ENCODE assay signal across 20 cellular contexts in the genomic region with DNA sequence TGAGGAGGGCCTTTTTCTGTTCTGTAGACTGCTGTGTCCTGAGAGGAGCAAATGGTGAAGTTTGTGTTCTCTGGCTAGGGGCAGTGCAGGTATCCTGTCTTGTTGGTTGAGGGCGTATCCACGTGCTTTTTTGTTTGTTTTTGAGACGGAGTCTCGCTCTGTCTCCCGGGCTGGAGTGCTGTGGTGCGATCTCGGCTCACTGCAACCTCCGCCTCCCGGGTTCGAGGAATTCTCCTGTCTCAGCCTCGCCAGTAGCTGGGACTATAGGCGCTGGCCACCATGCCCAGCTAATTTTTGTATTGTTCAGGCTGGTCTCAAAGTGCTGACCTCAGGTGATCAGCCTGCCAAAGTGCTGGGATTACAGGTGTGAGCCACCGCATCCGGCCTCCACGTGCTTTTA. TPM values are rescaled to one million over a fixed set of nuclear protein-coding genes. Genes with fewer than 3 reads are reported as not detected.
DNase-seq lines count a peak whose midpoint lies in the region; ATAC-seq, FAIRE-seq and TF ChIP-seq lines count a peak whose summit lies in the region.
"Had no signal": no experiment of that assay in that cellular context is flagged by ENCODE, and none has a peak within 500 bp of the region (broad histone marks: within the 10 kb centered on the region; RNA-seq: fewer than 3 reads in every experiment).

No MANE protein-coding gene starts in this region.

- H3K4me1 ChIP-seq in K562 (replicated peaks in 1 of 2; ENCODE audit: control insufficient read depth in 2 of 2, insufficient read depth in 2 of 2, low read length in 2 of 2) (peaks cover 0 to 11% of the 10 kb centered on the region in 2 experiments; a peak in 2 of 5 replicates), HepG2 (ENCODE audit: insufficient read depth, low read length) (peaks cover 31% of the 10 kb centered on the region)

- BruUV-seq in K562 (replicated peaks; lab: Mats Ljungman, UMichigan) (no TSS peak), HepG2 (replicated peaks; lab: Mats Ljungman, UMichigan) (no TSS peak)

- TF ChIP-seq EP300 in K562 (IDR thresholded peaks at IDR 0.05; ENCODE audit: low read length) (no peak), HepG2 (IDR thresholded peaks at IDR 0.05; ENCODE audit: low read depth in 2 of 2, low read length in 2 of 2) (no peak), HepG2 (CRISPR knock-in tag; IDR thresholded peaks at IDR 0.05; ENCODE audit: borderline replicate concordance) (no peak)

- intact Hi-C loops in activated CD4-positive, alpha-beta memory T cell treated with anti-CD3 and anti-CD28 coated beads for 36 hours (cut with micrococcal nuclease) = no loop called here
- intact Hi-C loops in K562 (cut with micrococcal nuclease) (no loop called here), HepG2 (cut with micrococcal nuclease; ENCODE audit: unreplicated experiment) (no loop called here)

- no peak overlapping the region for H3K9ac ChIP-seq in K562 (ENCODE audit: insufficient read depth in 1 of 2, low read depth in 2 of 2, low read length in 2 of 2)
- H3K9ac ChIP-seq in HepG2 (ENCODE audit: insufficient read depth, low read depth, low read length) = no peak overlapping the region
- H3K9ac ChIP-seq: BLaER1 had no signal

- POLR2A ChIA-PET in activated CD4-positive, alpha-beta memory T cell treated with anti-CD3 and anti-CD28 coated beads for 36 hours (lab: Charles Lee) = no interaction called here
- POLR2A ChIA-PET in activated CD4-positive, alpha-beta memory T cell treated with anti-CD3 and anti-CD28 coated beads, Interleukin-2, amount 10 ng/mL, durations not matched to agents 7 days and 5 days (lab: Charles Lee) = no interaction called here
- POLR2A ChIA-PET in K562 (lab: Yijun Ruan, JAX) = no interaction called here
- POLR2A ChIA-PET in HepG2 (lab: Yijun Ruan, JAX) = no interaction called here

- peaks cover 39 to 41% of the 10 kb centered on the region in 2 experiments for H3K27me3 ChIP-seq in K562 (ENCODE audit: control insufficient read depth in 2 of 2, insufficient read depth in 2 of 2, low read length in 2 of 2)
- peaks cover 0 to 7% of the 10 kb centered on the region in 2 experiments; a peak in 1 of 5 replicates for H3K27me3 ChIP-seq in HepG2 (ENCODE audit: control insufficient read depth in 1 of 2, insufficient read depth in 2 of 2, low read length in 2 of 2)
- H3K27me3 ChIP-seq: BLaER1 had no signal

- in situ Hi-C loops in K562 (cut with MboI) = no loop called here
- in situ Hi-C loops in HepG2 (cut with HindIII; ENCODE audit: extremely low pct_ligation_motif_present, low pct_unique_long_range_greater_than_20kb) = no loop called here

- no peaks in the 10 kb centered on the region for H3K36me3 Mint-ChIP-seq in activated CD4-positive, alpha-beta memory T cell treated with anti-CD3 and anti-CD28 coated beads for 36 hours
- H3K36me3 Mint-ChIP-seq in activated CD4-positive, alpha-beta memory T cell treated with anti-CD3 and anti-CD28 coated beads, Interleukin-2, amount 10 ng/mL, durations not matched to agents 7 days and 5 days (ENCODE audit: low read depth) = no peaks in the 10 kb centered on the region
- H3K36me3 Mint-ChIP-seq: CD8-positive, alpha-beta T cell; IgD-negative memory B cell had no signal

- no peak for DNase-seq in activated CD4-positive, alpha-beta memory T cell treated with anti-CD3 and anti-CD28 coated beads for 36 hours
- DNase-seq in activated CD4-positive, alpha-beta memory T cell treated with anti-CD3 and anti-CD28 coated beads, Interleukin-2, amount 10 ng/mL, durations not matched to agents 7 days and 5 days = no peak
- no peak for DNase-seq in K562 (ENCODE audit: extremely low read depth in 1 of 4, low spot score in 3 of 4)
- DNase-seq in HepG2 (ENCODE audit: low spot score) = no peak
- DNase-seq in NCI-H1092 (lab: John Stamatoyannopoulos, UW) = no peak
- DNase-seq in AG08396 (ENCODE audit: low spot score) = no peak
- DNase-seq in Kasumi-1 (lab: John Stamatoyannopoulos, UW) = no peak
- DNase-seq: Calu3; CD8-positive, alpha-beta T cell; DMS79 treated with DMSO at 0.1 percent for 48 hours; H9 had no signal

- H3K4me2 ChIP-seq in K562 (ENCODE audit: insufficient read depth, low read length) (no peak overlapping the region), HepG2 (ENCODE audit: low read depth, low read length) (peak overlapping the region; percentile 24)
- H3K4me2 ChIP-seq: A549, BLaER1 had no signal

- no peaks in the 10 kb centered on the region for H4K20me1 ChIP-seq in K562 (replicated peaks; ENCODE audit: control insufficient read depth, insufficient read depth, low read length)
- no peaks in the 10 kb centered on the region for H4K20me1 ChIP-seq in HepG2 (ENCODE audit: insufficient read depth, low read length)
- H4K20me1 ChIP-seq: BLaER1 had no signal

- no peaks in the 10 kb centered on the region for H3K9me3 ChIP-seq in K562 (replicated peaks; ENCODE audit: control insufficient read depth, insufficient read depth, low read depth, low read length)
- no peaks in the 10 kb centered on the region for H3K9me3 ChIP-seq in HepG2 (ENCODE audit: low read length)
- H3K9me3 ChIP-seq: A549 had no signal

- TF ChIP-seq POLR2A in K562 (conservative IDR thresholded peaks at IDR 0.05) (no peak), HepG2 (IDR thresholded peaks at IDR 0.05; ENCODE audit: insufficient read depth in 1 of 2, low read depth in 2 of 2, low read length in 2 of 2) (no peak)

- no peak for TF ChIP-seq CTCF in K562 (IDR thresholded peaks at IDR 0.05 in 2 of 3, conservative IDR thresholded peaks at IDR 0.05 in 1 of 3; ENCODE audit: insufficient read depth in 2 of 3, low read depth in 1 of 3, low read length in 3 of 3)
- no peak for TF ChIP-seq CTCF in HepG2 (CRISPR knock-in tag; IDR thresholded peaks at IDR 0.05)

- H3K27me3 Mint-ChIP-seq in activated CD4-positive, alpha-beta memory T cell treated with anti-CD3 and anti-CD28 coated beads for 36 hours = peaks cover 4% of the 10 kb centered on the region
- H3K27me3 Mint-ChIP-seq in activated CD4-positive, alpha-beta memory T cell treated with anti-CD3 and anti-CD28 coated beads, Interleukin-2, amount 10 ng/mL, durations not matched to agents 7 days and 5 days = peaks cover 4% of the 10 kb centered on the region
- H3K27me3 Mint-ChIP-seq: IgD-negative memory B cell had no signal

- CTCF ChIA-PET in activated CD4-positive, alpha-beta memory T cell treated with anti-CD3 and anti-CD28 coated beads for 36 hours (lab: Charles Lee) = no interaction called here
- CTCF ChIA-PET in activated CD4-positive, alpha-beta memory T cell treated with anti-CD3 and anti-CD28 coated beads, Interleukin-2, amount 10 ng/mL, durations not matched to agents 7 days and 5 days (lab: Charles Lee) = no interaction called here
- CTCF ChIA-PET in K562 (lab: Yijun Ruan, JAX; ENCODE audit: low intra/inter-chr PET ratio) (no interaction called here), HepG2 (lab: Yijun Ruan, JAX; ENCODE audit: low intra/inter-chr PET ratio, low total read pairs) (no interaction called here)

- H3K4me3 ChIP-seq in K562 = no peak overlapping the region
- H3K4me3 ChIP-seq in HepG2 (replicated peaks in 1 of 3; ENCODE audit: insufficient read depth in 1 of 3, low read depth in 2 of 3, low read length in 3 of 3) = no peak overlapping the region
- H3K4me3 ChIP-seq: A549, BLaER1 had no signal

- no peaks in the 10 kb centered on the region for H3K36me3 ChIP-seq in K562 (ENCODE audit: control insufficient read depth, insufficient read depth, low read length)
- no peaks in the 10 kb centered on the region for H3K36me3 ChIP-seq in HepG2 (replicated peaks in 1 of 2; ENCODE audit: control insufficient read depth in 1 of 2, insufficient read depth in 2 of 2, low read length in 2 of 2)
- H3K36me3 ChIP-seq: BLaER1 had no signal

- no peaks in the 10 kb centered on the region for H3K79me2 ChIP-seq in K562 (ENCODE audit: control insufficient read depth, insufficient read depth, low read length)
- H3K79me2 ChIP-seq in HepG2 (ENCODE audit: insufficient read depth, low read length) = no peaks in the 10 kb centered on the region

- TF ChIP-seq RAD21 in K562 (CRISPR knock-in tag; conservative IDR thresholded peaks at IDR 0.05 in 1 of 2, IDR thresholded peaks at IDR 0.05 in 1 of 2) = no peak
- no peak for TF ChIP-seq RAD21 in HepG2 (CRISPR knock-in tag; IDR thresholded peaks at IDR 0.05)

- H3K27ac ChIP-seq in K562 (ENCODE audit: extremely low read depth, low read depth, low read length) = no peak overlapping the region
- no peak overlapping the region for H3K27ac ChIP-seq in HepG2 (ENCODE audit: extremely low read length, insufficient read depth, low read length)
- H3K27ac ChIP-seq: 22Rv1, A549, BLaER1, HL-60 had no signal

- peak overlapping the region; percentile 39 for H3K27ac Mint-ChIP-seq in activated CD4-positive, alpha-beta memory T cell treated with anti-CD3 and anti-CD28 coated beads for 36 hours
- no peak overlapping the region for H3K27ac Mint-ChIP-seq in activated CD4-positive, alpha-beta memory T cell treated with anti-CD3 and anti-CD28 coated beads, Interleukin-2, amount 10 ng/mL, durations not matched to agents 7 days and 5 days
- H3K27ac Mint-ChIP-seq: CD8-positive, alpha-beta T cell; H9 had no signal

- WGBS in K562 (ENCODE audit: insufficient coverage, low coverage, missing lambda C conversion rate) = 9% methylated on average over 15 of the region's 15 CpGs
- WGBS in HepG2 (ENCODE audit: low lambda C conversion rate) = 43% methylated on average over 15 of the region's 15 CpGs

- H3K9me3 Mint-ChIP-seq in activated CD4-positive, alpha-beta memory T cell treated with anti-CD3 and anti-CD28 coated beads for 36 hours = no peaks in the 10 kb centered on the region
- H3K9me3 Mint-ChIP-seq in activated CD4-positive, alpha-beta memory T cell treated with anti-CD3 and anti-CD28 coated beads, Interleukin-2, amount 10 ng/mL, durations not matched to agents 7 days and 5 days = no peaks in the 10 kb centered on the region
- H3K9me3 Mint-ChIP-seq: CD8-positive, alpha-beta T cell; H9; IgD-negative memory B cell had no signal

- H3K9me1 ChIP-seq in K562 (ENCODE audit: control insufficient read depth, insufficient read depth, low read length) = no peaks in the 10 kb centered on the region

- H2AFZ ChIP-seq in K562 (ENCODE audit: low read depth, low read length) = 0 out of 2 replicates have a peak overlapping the region, but pooled peaks have one; percentile 17
- no peak overlapping the region for H2AFZ ChIP-seq in HepG2 (ENCODE audit: low read length)

- no peak for ATAC-seq in K562
- peak; percentile 16; the same call in 2 of the 3 replicates for ATAC-seq in HepG2
- no peak for ATAC-seq in HG03354 (IDR thresholded peaks at IDR 0.05; ENCODE audit: poor library complexity, severe bottlenecking, unreplicated experiment)
- ATAC-seq: A549; CD8-positive, alpha-beta T cell had no signal

- no peaks in the 10 kb centered on the region for H3K4me1 Mint-ChIP-seq in activated CD4-positive, alpha-beta memory T cell treated with anti-CD3 and anti-CD28 coated beads for 36 hours (ENCODE audit: low read depth)
- no peaks in the 10 kb centered on the region for H3K4me1 Mint-ChIP-seq in activated CD4-positive, alpha-beta memory T cell treated with anti-CD3 and anti-CD28 coated beads, Interleukin-2, amount 10 ng/mL, durations not matched to agents 7 days and 5 days

- no peak overlapping the region for H3K4me3 Mint-ChIP-seq in activated CD4-positive, alpha-beta memory T cell treated with anti-CD3 and anti-CD28 coated beads for 36 hours
- H3K4me3 Mint-ChIP-seq in activated CD4-positive, alpha-beta memory T cell treated with anti-CD3 and anti-CD28 coated beads, Interleukin-2, amount 10 ng/mL, durations not matched to agents 7 days and 5 days = no peak overlapping the region
- H3K4me3 Mint-ChIP-seq: CD8-positive, alpha-beta T cell; H9; IgD-negative memory B cell had no signal

- FAIRE-seq in K562 (lab: Jason Lieb, UNC) (no peak), HepG2 (lab: Jason Lieb, UNC) (no peak)
- FAIRE-seq: A549, GM12891, GM19239, H1 had no signal

RNA-seq across cellular contexts. Expression of a gene that starts 10.8 kb away (rescaled TPM):
- total RNA-seq in activated CD4-positive, alpha-beta memory T cell treated with anti-CD3 and anti-CD28 coated beads for 36 hours = 1 to 10 TPM; 3.9 to 4.8 TPM
- 1 to 10 TPM; 1.1 to 1.4 TPM for total RNA-seq in activated CD4-positive, alpha-beta memory T cell treated with anti-CD3 and anti-CD28 coated beads, Interleukin-2, amount 10 ng/mL, durations not matched to agents 7 days and 5 days
- not detected in 2 replicates for total RNA-seq in K562 (2011; cell fraction: chromatin; rRNA removed; ENCODE audit: low replicate concordance)
- total RNA-seq in K562 (2011; cell fraction: nucleolus; rRNA removed) = 0.17 TPM in 1 of 2 replicates, not detected in the other
- total RNA-seq in K562 (2011; cell fraction: nucleoplasm; rRNA removed) = not detected in 2 replicates
- total RNA-seq in K562 (2014; rRNA removed) (0.08 TPM in 1 of 2 replicates, not detected in the other), K562 (2014; rRNA removed; fragmentation: Illumina TruSeq; extraction: Trizol) (not detected in 2 replicates), K562 (2015; rRNA removed; fragmentation: Illumina TruSeq; extraction: Trizol) (0.11 TPM in 1 of 2 replicates, not detected in the other), K562 (2021) (0.20 and 0.33 TPM in 2 replicates), HepG2 (2016; rRNA removed; fragmentation: Illumina TruSeq; extraction: Trizol) (28.6 and 32.4 TPM in 2 replicates)
- polyA plus RNA-seq in K562 (2011; rRNA removed) (0.08 and 0.22 TPM in 2 replicates), K562 (2014; fragmentation: Illumina TruSeq; extraction: Trizol) (0.08 and 0.10 TPM in 2 replicates), K562 (2014; fragmentation: Nextera tagmentation; extraction: Ambion mirVana) (not detected), K562 (2014; rRNA removed) (0.09 and 0.12 TPM in 2 replicates), HepG2 (2011; rRNA removed) (34.7 and 36.2 TPM in 2 replicates)
- polyA plus RNA-seq in K562 (2011; cell fraction: cytosol; rRNA removed) = 0.24 TPM in 1 of 2 replicates, not detected in the other
- polyA plus RNA-seq in K562 (2011; cell fraction: nucleus; rRNA removed) = 0.31 TPM in 1 of 2 replicates, not detected in the other
- polyA plus RNA-seq in K562 (2012) = 0.12 and 0.47 TPM in 2 replicates
- not detected in 2 replicates for polyA minus RNA-seq in K562 (2011; rRNA and poly(A)+ RNA removed)
- not detected in 2 replicates for polyA minus RNA-seq in K562 (2011; cell fraction: cytosol; rRNA and poly(A)+ RNA removed)
- 0.27 TPM in 1 of 2 replicates, not detected in the other for polyA minus RNA-seq in K562 (2011; cell fraction: nucleus; rRNA and poly(A)+ RNA removed)
- 21.2 and 24.5 TPM in 2 replicates for total RNA-seq in HepG2 (2016; cell fraction: cytosol; rRNA removed; fragmentation: Illumina TruSeq; extraction: Trizol; ENCODE audit: low read depth)
- 22.4 and 30.7 TPM in 2 replicates for total RNA-seq in HepG2 (2016; cell fraction: insoluble cytoplasmic fraction; rRNA removed; fragmentation: Illumina TruSeq; extraction: Trizol)
- total RNA-seq in HepG2 (2016; cell fraction: membrane; rRNA removed; fragmentation: Illumina TruSeq; extraction: Trizol) = 51.6 and 61.1 TPM in 2 replicates
- 21.9 and 23.1 TPM in 2 replicates for total RNA-seq in HepG2 (2016; cell fraction: nucleus; rRNA removed; fragmentation: Illumina TruSeq; extraction: Trizol)
- 22.9 and 28.7 TPM in 2 replicates for polyA plus RNA-seq in HepG2 (2011; cell fraction: cytosol; rRNA removed)
- polyA plus RNA-seq in HepG2 (2011; cell fraction: nucleus; rRNA removed) = 25.6 and 30.8 TPM in 2 replicates
- polyA plus RNA-seq in HepG2 (2012) = 41.2 and 50.7 TPM in 2 replicates
- polyA plus RNA-seq in HepG2 (2016; cell fraction: cytosol; fragmentation: Illumina TruSeq; extraction: Trizol; ENCODE audit: low read depth) = 23.8 and 29.3 TPM in 2 replicates
- polyA plus RNA-seq in HepG2 (2016; cell fraction: insoluble cytoplasmic fraction; fragmentation: Illumina TruSeq; extraction: Trizol; ENCODE audit: low read depth) = 31.8 and 38.3 TPM in 2 replicates
- polyA plus RNA-seq in HepG2 (2016; cell fraction: membrane; fragmentation: Illumina TruSeq; extraction: Trizol; ENCODE audit: low read depth) = 53.7 and 59.4 TPM in 2 replicates
- 39.1 and 43.2 TPM in 2 replicates for polyA plus RNA-seq in HepG2 (2016; cell fraction: nucleus; fragmentation: Illumina TruSeq; extraction: Trizol; ENCODE audit: insufficient read depth, low read depth)
- polyA minus RNA-seq in HepG2 (2011; rRNA and poly(A)+ RNA removed; ENCODE audit: low replicate concordance) = 3.0 and 49.7 TPM in 2 replicates
- polyA minus RNA-seq in HepG2 (2011; cell fraction: cytosol; rRNA and poly(A)+ RNA removed) = 24.8 and 27.3 TPM in 2 replicates
- polyA minus RNA-seq in HepG2 (2011; cell fraction: nucleus; rRNA and poly(A)+ RNA removed) = 11.2 and 12.4 TPM in 2 replicates
